ENCODE assay signal across 9 cellular contexts in the genomic region with DNA sequence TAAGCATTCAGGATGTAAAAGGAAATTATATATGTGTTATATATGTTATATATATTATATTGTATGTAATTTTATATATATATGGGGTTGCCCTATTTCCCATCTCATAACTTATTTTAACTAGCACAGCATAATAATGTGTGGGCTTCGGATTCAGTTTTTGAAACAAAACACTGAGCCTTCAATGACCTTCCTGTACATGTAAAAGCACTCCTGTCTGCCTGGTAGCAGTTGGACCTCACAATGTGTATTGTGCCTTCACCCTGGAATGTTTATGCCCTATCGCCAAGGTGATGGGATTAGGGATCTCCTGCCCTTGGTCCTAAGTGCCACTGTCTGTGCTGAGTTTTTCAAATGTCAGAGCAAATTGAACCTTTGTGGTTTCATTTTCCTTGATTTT.
DNase-seq lines count a peak whose midpoint lies in the region; ATAC-seq and TF ChIP-seq lines count a peak whose summit lies in the region.
"Had no signal": no experiment of that assay in that cellular context is flagged by ENCODE, and none has a peak within 500 bp of the region (broad histone marks: within the 10 kb centered on the region; RNA-seq: fewer than 3 reads in every experiment).

No MANE protein-coding gene starts in this region.

- no peak for TF ChIP-seq CTCF in psoas muscle (IDR thresholded peaks at IDR 0.05)

- ATAC-seq in GM21447 (IDR thresholded peaks at IDR 0.05; ENCODE audit: unreplicated experiment) (peak; percentile 29), HG03354 (IDR thresholded peaks at IDR 0.05; ENCODE audit: poor library complexity, severe bottlenecking, unreplicated experiment) (peak; percentile 67), psoas muscle (peak; percentile 75 to 88 (median 84))

- H3K27me3 ChIP-seq in psoas muscle (ENCODE audit: insufficient read depth in 3 of 3, low read length in 2 of 3) = no peaks in the 10 kb centered on the region

- WGBS in psoas muscle, 3 donors = 68 to 76% (median 69%) methylated on average over 2 of the region's 2 CpGs

- no peaks in the 10 kb centered on the region for H3K9me3 ChIP-seq in psoas muscle

- no peak overlapping the region for H3K27ac ChIP-seq in psoas muscle

- intact Hi-C loops in psoas muscle (cut with DNase I) = no loop called here

- no peak overlapping the region for H3K4me3 ChIP-seq in psoas muscle

- no peaks in the 10 kb centered on the region for H3K4me1 ChIP-seq in psoas muscle

- no peaks in the 10 kb centered on the region for H3K36me3 ChIP-seq in psoas muscle (ENCODE audit: insufficient read depth in 1 of 2, low read depth in 1 of 2)

- DNase-seq in dermis blood vessel endothelial cell (peak; percentile 20), psoas muscle (no peak), cortex of kidney (lab: John Stamatoyannopoulos, UW) (no peak), COLO829 (ENCODE audit: low spot score) (no peak), AML-193 (lab: John Stamatoyannopoulos, UW) (no peak), activated gamma-delta T cell (lab: John Stamatoyannopoulos, UW) (no peak)
- DNase-seq: KG1 had no signal

Comparison
In these comparisons a context has a peak if more than half of its experiments do, and no peak if none do; other contexts are left out.
1. ATAC-seq: peak in every context shown above with its lines; median percentile 84 in psoas muscle; 67 in HG03354; 29 in GM21447.